In the genomic region with DNA sequence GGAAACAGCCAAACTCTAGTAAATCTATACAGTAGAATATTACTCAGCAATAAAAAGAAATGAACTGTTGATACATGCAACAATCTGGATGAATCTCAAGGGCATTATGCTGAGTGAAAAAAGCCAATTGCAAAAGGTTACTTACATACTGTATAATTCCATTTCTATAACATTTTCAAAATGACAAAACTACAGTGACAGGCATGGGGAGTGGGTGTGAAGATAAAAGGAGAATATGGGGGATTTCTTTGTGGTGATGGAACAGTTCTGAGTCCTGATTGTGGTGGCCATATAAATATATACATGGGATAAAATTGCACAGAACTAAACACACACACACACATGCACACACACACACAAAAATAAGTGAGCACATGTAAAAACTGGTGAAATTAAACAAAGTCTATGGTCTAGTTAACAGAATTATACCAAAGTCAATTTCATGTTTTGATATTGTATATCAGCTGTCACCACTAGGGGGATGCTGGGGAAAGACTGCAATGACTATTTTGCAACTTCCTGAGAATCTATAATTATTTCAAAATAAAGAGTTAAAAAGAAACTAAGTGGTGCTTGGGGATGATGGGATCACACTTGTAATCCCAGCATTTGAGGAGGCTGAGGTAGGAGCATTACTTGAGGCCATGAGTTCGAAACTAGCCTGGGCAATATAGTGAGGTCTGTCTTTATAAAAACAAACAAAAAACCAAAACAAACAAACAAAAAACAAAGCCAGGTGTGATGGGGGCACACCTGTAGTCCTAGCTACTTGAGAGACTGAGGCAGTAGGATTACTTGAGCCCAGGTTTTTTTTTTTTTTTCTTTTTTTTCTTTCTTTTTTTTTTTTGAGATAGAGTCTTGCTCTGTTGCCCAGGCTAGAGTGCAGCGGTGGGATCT, we compare ENCODE assay signal across 8 cellular contexts.
DNase-seq lines count a peak whose midpoint lies in the region; ATAC-seq and TF ChIP-seq lines count a peak whose summit lies in the region.

No MANE protein-coding gene starts in this region.

- H3K4me3 ChIP-seq in fibroblast of the aortic adventitia (ENCODE audit: low read depth, low read length): no peak overlapping the region

- no peaks in the 10 kb centered on the region for H3K36me3 Mint-ChIP-seq in type B pancreatic cell
- H3K36me3 Mint-ChIP-seq in activated T-helper 2 cell treated with anti-CD3 and anti-CD28 coated beads, Interferon-gamma antibody, Interleukin-2, Interleukin-4, amounts not matched to agents 10 μg/mL and 5 μg/mL and 100 μg/mL, durations not matched to agents 14 hours and 24 hours and 36 hours (ENCODE audit: low read depth): no peaks in the 10 kb centered on the region

- TF ChIP-seq CTCF in GM13976 (IDR thresholded peaks at IDR 0.05; ENCODE audit: borderline replicate concordance, control extremely low read depth, extremely low read depth, insufficient read depth, missing control alignments): peak; percentile 44
- peak; percentile 85 for TF ChIP-seq CTCF in fibroblast of the aortic adventitia (IDR thresholded peaks at IDR 0.05; ENCODE audit: insufficient read depth, low read length)
- TF ChIP-seq CTCF in type B pancreatic cell (conservative IDR thresholded peaks at IDR 0.05): peak; percentile 80

- intact Hi-C loops in activated T-helper 2 cell treated with anti-CD3 and anti-CD28 coated beads, Interferon-gamma antibody, Interleukin-2, Interleukin-4, amounts not matched to agents 10 μg/mL and 5 μg/mL and 100 μg/mL, durations not matched to agents 14 hours and 24 hours and 36 hours (cut with micrococcal nuclease): no loop called here

- DNase-seq in AG08395 (ENCODE audit: low spot score): peak; percentile 44
- DNase-seq in GM13976 (ENCODE audit: low spot score): no peak
- peak; percentile 29 for DNase-seq in OCI-M1 (lab: John Stamatoyannopoulos, UW)
- peak; percentile 44 for DNase-seq in fibroblast of the aortic adventitia (ENCODE audit: low read depth)
- DNase-seq in type B pancreatic cell (ENCODE audit: extremely low spot score, unreplicated experiment): no peak
- DNase-seq in NCI-H2029 treated with DMSO at 0.1 percent for 48 hours (lab: John Stamatoyannopoulos, UW): no peak
- DNase-seq in activated T-helper 2 cell treated with anti-CD3 and anti-CD28 coated beads, Interferon-gamma antibody, Interleukin-2, Interleukin-4, amounts not matched to agents 10 μg/mL and 5 μg/mL and 100 μg/mL, durations not matched to agents 14 hours and 24 hours and 36 hours (ENCODE audit: low spot score): no peak

- H3K4me1 Mint-ChIP-seq in type B pancreatic cell (ENCODE audit: unreplicated experiment): no peaks in the 10 kb centered on the region
- peaks cover 4% of the 10 kb centered on the region for H3K4me1 Mint-ChIP-seq in activated T-helper 2 cell treated with anti-CD3 and anti-CD28 coated beads, Interferon-gamma antibody, Interleukin-2, Interleukin-4, amounts not matched to agents 10 μg/mL and 5 μg/mL and 100 μg/mL, durations not matched to agents 14 hours and 24 hours and 36 hours (ENCODE audit: low read depth)

- no peak overlapping the region for H3K4me3 Mint-ChIP-seq in type B pancreatic cell
- no peak overlapping the region for H3K4me3 Mint-ChIP-seq in activated T-helper 2 cell treated with anti-CD3 and anti-CD28 coated beads, Interferon-gamma antibody, Interleukin-2, Interleukin-4, amounts not matched to agents 10 μg/mL and 5 μg/mL and 100 μg/mL, durations not matched to agents 14 hours and 24 hours and 36 hours (ENCODE audit: low read depth)

- in situ Hi-C loops in GM13976 (cut with MboI; ENCODE audit: low sequenced_read_pairs, unreplicated experiment): no loop called here

- H3K9me3 Mint-ChIP-seq in type B pancreatic cell: peaks cover 10% of the 10 kb centered on the region
- H3K9me3 Mint-ChIP-seq in activated T-helper 2 cell treated with anti-CD3 and anti-CD28 coated beads, Interferon-gamma antibody, Interleukin-2, Interleukin-4, amounts not matched to agents 10 μg/mL and 5 μg/mL and 100 μg/mL, durations not matched to agents 14 hours and 24 hours and 36 hours: peaks cover 22% of the 10 kb centered on the region

- H3K27me3 Mint-ChIP-seq in type B pancreatic cell: no peaks in the 10 kb centered on the region
- peaks cover 41% of the 10 kb centered on the region for H3K27me3 Mint-ChIP-seq in activated T-helper 2 cell treated with anti-CD3 and anti-CD28 coated beads, Interferon-gamma antibody, Interleukin-2, Interleukin-4, amounts not matched to agents 10 μg/mL and 5 μg/mL and 100 μg/mL, durations not matched to agents 14 hours and 24 hours and 36 hours (ENCODE audit: low read depth)

- H3K27ac Mint-ChIP-seq in type B pancreatic cell: no peak overlapping the region
- no peak overlapping the region for H3K27ac Mint-ChIP-seq in activated T-helper 2 cell treated with anti-CD3 and anti-CD28 coated beads, Interferon-gamma antibody, Interleukin-2, Interleukin-4, amounts not matched to agents 10 μg/mL and 5 μg/mL and 100 μg/mL, durations not matched to agents 14 hours and 24 hours and 36 hours

- ATAC-seq in HG03280 (IDR thresholded peaks at IDR 0.05; ENCODE audit: unreplicated experiment): no peak

Comparison
In these comparisons a context has a peak if more than half of its experiments do, and no peak if none do; other contexts are left out.
1. DNase-seq: peak in AG08395 (single experiment), OCI-M1 (single experiment) and fibroblast of the aortic adventitia (single experiment); none in GM13976 (single experiment), type B pancreatic cell (single experiment), NCI-H2029 treated with DMSO at 0.1 percent for 48 hours (single experiment) and activated T-helper 2 cell treated with anti-CD3 and anti-CD28 coated beads, Interferon-gamma antibody, Interleukin-2, Interleukin-4, amounts not matched to agents 10 μg/mL and 5 μg/mL and 100 μg/mL, durations not matched to agents 14 hours and 24 hours and 36 hours (single experiment).
2. Peak in every context shown above with its lines, with median percentiles within 50 percentile points of each other: CTCF ChIP-seq.